Comparison of ENCODE assay signal across 13 cellular contexts in the genomic region with DNA sequence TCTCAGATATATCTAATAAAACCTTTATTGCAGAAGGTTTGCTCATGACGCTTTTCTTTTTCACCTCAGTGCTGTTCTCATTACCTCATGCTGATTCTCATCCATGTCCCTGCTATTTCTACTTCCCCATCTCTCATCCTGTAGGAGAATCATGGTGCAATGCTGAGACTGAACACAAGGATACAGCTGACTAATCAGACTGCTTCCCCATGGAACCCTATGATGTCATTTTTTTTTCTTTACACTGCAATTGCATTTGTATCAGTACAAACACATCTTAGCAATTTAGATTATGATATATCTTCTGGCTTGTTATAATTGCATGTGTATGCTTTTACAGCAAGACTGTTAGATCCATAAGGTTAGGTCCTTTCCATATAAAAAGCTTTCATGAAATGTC.
A peak's percentile ranks its signal among the peaks of the same experiment; 100 is the strongest.
DNase-seq lines count a peak whose midpoint lies in the region; ATAC-seq and TF ChIP-seq lines count a peak whose summit lies in the region.
"Had no signal": no experiment of that assay in that cellular context is flagged by ENCODE, and none has a peak within 500 bp of the region (broad histone marks: within the 10 kb centered on the region; RNA-seq: fewer than 3 reads in every experiment).

No MANE protein-coding gene starts in this region.

- H3K9ac ChIP-seq in smooth muscle cell (ENCODE audit: low read depth) = no peak overlapping the region

- TF ChIP-seq CTCF in fibroblast of pulmonary artery (IDR thresholded peaks at IDR 0.05; ENCODE audit: low read length, missing control alignments) (peak; percentile 37), smooth muscle cell (IDR thresholded peaks at IDR 0.05; ENCODE audit: borderline replicate concordance, insufficient read depth, poor library complexity, severe bottlenecking) (peak; percentile 4)

- no peak overlapping the region for H3K4me3 ChIP-seq in fibroblast of pulmonary artery (replicated peaks; ENCODE audit: low read depth, low read length)
- no peak overlapping the region for H3K4me3 ChIP-seq in smooth muscle cell
- H3K4me3 ChIP-seq: heart right ventricle had no signal

- no peak overlapping the region for H3K4me2 ChIP-seq in smooth muscle cell

- H3K27ac ChIP-seq in smooth muscle cell (ENCODE audit: low read depth) = no peak overlapping the region
- H3K27ac ChIP-seq: heart right ventricle had no signal

- H2AFZ ChIP-seq in smooth muscle cell (ENCODE audit: low read depth) = no peak overlapping the region

- ATAC-seq in sciatic nerve (no peak), GM18520 (IDR thresholded peaks at IDR 0.05; ENCODE audit: unreplicated experiment) (no peak)
- ATAC-seq: heart right ventricle had no signal

- no peaks in the 10 kb centered on the region for H3F3A ChIP-seq in smooth muscle cell (ENCODE audit: low read depth)

- WGBS in smooth muscle cell (ENCODE audit: low lambda C conversion rate) = 87% methylated on average over 1 of the region's 1 CpG

- no peaks in the 10 kb centered on the region for H3K79me2 ChIP-seq in smooth muscle cell (ENCODE audit: low read depth)

- H3K36me3 ChIP-seq in smooth muscle cell (ENCODE audit: low read depth) = no peaks in the 10 kb centered on the region
- H3K36me3 ChIP-seq: heart right ventricle had no signal

- H3K27me3 ChIP-seq in smooth muscle cell (ENCODE audit: low read depth) = no peaks in the 10 kb centered on the region
- H3K27me3 ChIP-seq: heart right ventricle had no signal

- intact Hi-C loops in sciatic nerve (cut with DNase I) = no loop called here
- intact Hi-C loops in cardiac septum (cut with DNase I) = no loop called here

- H3K9me3 ChIP-seq in smooth muscle cell (replicated peaks; ENCODE audit: low read depth) = no peaks in the 10 kb centered on the region
- H3K9me3 ChIP-seq: heart right ventricle had no signal

- H4K20me1 ChIP-seq in smooth muscle cell (ENCODE audit: low read depth) = no peaks in the 10 kb centered on the region

- DNase-seq in NCI-H82 (lab: John Stamatoyannopoulos, UW) = peak; percentile 23
- DNase-seq in NCI-H82 treated with DMSO at 0.1 percent for 48 hours (lab: John Stamatoyannopoulos, UW; ENCODE audit: unreplicated experiment) = no peak
- DNase-seq in RKO (ENCODE audit: low spot score) = peak; percentile 79
- DNase-seq in fibroblast of pulmonary artery (ENCODE audit: low read depth) = peak; percentile 63
- DNase-seq in smooth muscle cell (lab: John Stamatoyannopoulos, UW; ENCODE audit: unreplicated experiment) = no peak
- no peak for DNase-seq in sciatic nerve (ENCODE audit: low spot score)
- no peak for DNase-seq in cardiac septum (ENCODE audit: low spot score)
- DNase-seq: activated CD8-positive, alpha-beta memory T cell treated with anti-CD3 and anti-CD28 coated beads, Interleukin-2, amount 50 U/mL, for 48 hours; central memory CD4-positive, alpha-beta T cell; heart right ventricle; NCI-H446 treated with DMSO at 0.1 percent for 48 hours; stimulated activated naive CD4-positive, alpha-beta T cell treated with Interleukin-2 at 50 U/mL for 16 hours had no signal

- H3K4me1 ChIP-seq in smooth muscle cell (ENCODE audit: low read depth) = no peaks in the 10 kb centered on the region

Comparison
In these comparisons a context has a peak if more than half of its experiments do, and no peak if none do; other contexts are left out.
1. DNase-seq: peak in NCI-H82 (single experiment), RKO (single experiment) and fibroblast of pulmonary artery (single experiment); none in NCI-H82 treated with DMSO at 0.1 percent for 48 hours (single experiment), smooth muscle cell (single experiment), sciatic nerve (single experiment) and cardiac septum (single experiment).